Comparison of ENCODE assay signal across 13 cellular contexts in the genomic region with DNA sequence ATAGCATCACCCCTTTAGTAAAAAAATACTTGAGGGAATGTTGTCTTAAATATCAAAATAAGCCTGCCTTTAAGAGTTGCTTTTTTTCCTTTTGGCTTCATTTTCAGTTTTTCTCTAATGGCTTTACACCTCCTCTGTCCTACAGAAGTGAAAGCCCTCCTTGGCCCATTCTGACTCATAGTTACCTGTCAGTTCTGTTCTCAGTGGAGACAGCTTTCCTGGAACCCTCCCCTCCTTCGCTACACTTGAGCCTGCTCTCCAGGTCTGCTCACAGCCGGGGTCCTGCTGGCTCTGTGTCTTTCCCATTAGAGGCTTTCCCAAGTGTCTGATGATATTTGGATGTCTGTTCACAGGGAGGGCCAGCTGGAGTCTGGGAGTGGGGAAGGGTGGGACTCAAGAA.
A peak's percentile ranks its signal among the peaks of the same experiment; 100 is the strongest.
DNase-seq lines count a peak whose midpoint lies in the region; ATAC-seq and TF ChIP-seq lines count a peak whose summit lies in the region.
"Had no signal": no experiment of that assay in that cellular context is flagged by ENCODE, and none has a peak within 500 bp of the region (broad histone marks: within the 10 kb centered on the region; RNA-seq: fewer than 3 reads in every experiment).

No MANE protein-coding gene starts in this region.

- CTCF ChIA-PET in GM10248 (lab: Yijun Ruan, JAX), result no interaction called here

- no peak overlapping the region for H3K27ac ChIP-seq in adrenal gland

- no peak for TF ChIP-seq POLR2A in adrenal gland (IDR thresholded peaks at IDR 0.05)

- intact Hi-C loops in adrenal gland (cut with DNase I), result no loop called here

- no peak for TF ChIP-seq CTCF in GM10248 (IDR thresholded peaks at IDR 0.05; ENCODE audit: control extremely low read depth, extremely low read depth, low read depth, missing control alignments)
- TF ChIP-seq CTCF in adrenal gland (IDR thresholded peaks at IDR 0.05), result no peak

- WGBS in adrenal gland, 4 donors, result 50 to 75% (median 54%) methylated on average over 2 of the region's 2 CpGs

- H3K4me1 ChIP-seq in adrenal gland (replicated peaks in 1 of 2), result peaks cover 4 to 20% of the 10 kb centered on the region in 2 donors

- H3K9me3 ChIP-seq in adrenal gland (replicated peaks in 1 of 3), result no peaks in the 10 kb centered on the region

- POLR2A ChIA-PET in GM10248 (lab: Yijun Ruan, JAX), result no interaction called here

- DNase-seq in GM10248 (ENCODE audit: extremely low spot score), result peak; percentile 37
- DNase-seq in adrenal gland, result no peak
- no peak for DNase-seq in Ammon's horn (ENCODE audit: low spot score)
- DNase-seq in NCI-H345 treated with DMSO at 0.1 percent for 48 hours (lab: John Stamatoyannopoulos, UW; ENCODE audit: unreplicated experiment), result no peak
- DNase-seq: activated CD4-positive, alpha-beta memory T cell treated with anti-CD3 and anti-CD28 coated beads for 36 hours; activated naive CD8-positive, alpha-beta T cell treated with anti-CD3 and anti-CD28 coated beads, Interleukin-2, amount 10 ng/mL, durations not matched to agents 7 days and 5 days; dermis blood vessel endothelial cell; NCI-H2107; stimulated activated naive CD4-positive, alpha-beta T cell treated with Interleukin-2 at 50 U/mL for 16 hours had no signal

- H3K27me3 ChIP-seq in adrenal gland, result no peaks in the 10 kb centered on the region

- no peaks in the 10 kb centered on the region for H3K36me3 ChIP-seq in adrenal gland (replicated peaks in 1 of 2)

- H3K4me3 ChIP-seq in adrenal gland, result no peak overlapping the region

- ATAC-seq in GM19025 (IDR thresholded peaks at IDR 0.05; ENCODE audit: low read depth, unreplicated experiment) (peak; percentile 31), HG02588 (IDR thresholded peaks at IDR 0.05; ENCODE audit: unreplicated experiment) (peak; percentile 59), HG03521 (IDR thresholded peaks at IDR 0.05; ENCODE audit: unreplicated experiment) (peak; percentile 38), GM18907 (IDR thresholded peaks at IDR 0.05; ENCODE audit: unreplicated experiment) (no peak)
